ENCODE assay signal across 1 cellular context in genomic region chr18:63994783-63995399, GRCh38.
TF ChIP-seq lines count a peak whose summit lies in the region.

No MANE protein-coding gene starts in this region.

TF ChIP-seq in K562, 482 proteins besides CTCF, POLR2A, EP300 and RAD21:
- TF ChIP-seq CREB3 (tag; conservative IDR thresholded peaks at IDR 0.05; ENCODE audit: low read depth) (no peak), SMC3 (conservative IDR thresholded peaks at IDR 0.05; ENCODE audit: insufficient read depth, low read depth, low read length) (0 out of 2 replicates have a peak, but pooled peaks have one; percentile 20)
TF ChIP-seq in K562: peak in this region for 1.
